14 cellular contexts compared by ENCODE assay signal in the genomic region with DNA sequence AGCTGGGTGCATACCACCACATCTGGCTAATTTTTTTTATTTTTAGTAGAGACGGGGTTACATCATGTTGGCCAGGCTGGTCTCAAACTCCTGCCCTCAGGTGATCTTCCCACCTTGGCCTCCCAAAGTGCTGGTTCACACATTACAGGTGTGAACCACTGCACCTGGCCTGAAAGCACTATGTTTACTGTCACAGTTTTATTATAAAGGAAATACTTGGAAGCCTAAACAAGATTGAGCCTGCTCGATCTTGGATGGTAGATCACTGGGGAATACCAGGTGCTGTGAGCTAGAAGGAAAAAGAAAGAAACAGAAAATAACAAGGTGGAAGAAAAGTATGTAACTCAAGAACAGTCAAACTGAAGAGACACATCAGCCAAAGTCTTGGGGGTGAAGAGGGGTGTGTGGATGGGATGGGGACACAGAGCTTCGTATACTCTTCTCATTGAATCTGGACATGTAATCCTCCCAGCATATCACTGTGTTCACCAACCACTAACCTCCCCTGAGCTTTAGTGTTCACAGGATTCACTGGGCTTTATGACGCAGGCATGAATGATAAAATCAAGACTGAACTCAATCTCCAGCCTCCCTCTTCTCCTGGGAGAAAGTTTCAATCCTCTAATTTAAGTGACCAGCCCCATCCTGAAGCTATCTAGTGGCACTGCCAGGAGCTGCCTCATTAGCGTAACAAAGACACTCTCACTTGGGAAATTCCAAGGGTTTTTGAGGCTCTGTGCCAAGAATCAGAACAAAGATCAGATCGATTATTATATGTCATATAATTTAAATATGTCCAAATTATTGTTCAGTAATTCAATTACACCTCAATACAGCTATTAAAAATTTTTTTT. TPM values are rescaled to one million over a fixed set of nuclear protein-coding genes. Genes with fewer than 3 reads are reported as not detected.
A peak's percentile ranks its signal among the peaks of the same experiment; 100 is the strongest.
DNase-seq lines count a peak whose midpoint lies in the region; ATAC-seq and TF ChIP-seq lines count a peak whose summit lies in the region.
"Had no signal": no experiment of that assay in that cellular context is flagged by ENCODE, and none has a peak within 500 bp of the region (broad histone marks: within the 10 kb centered on the region; RNA-seq: fewer than 3 reads in every experiment).

No MANE protein-coding gene starts in this region.

- POLR2A ChIA-PET in activated B cell treated with CpG ODN at 0.5 μM for 24 hours (lab: Charles Lee): interaction anchor here (0.5 kb wide), 1 partner anchor 1094 kb away, joined by 3 read pairs; no protein-coding TSS in a partner anchor

- no peak overlapping the region for H3K27ac ChIP-seq in caudate nucleus (ENCODE audit: low read depth, low read length)
- H3K27ac ChIP-seq: gastroesophageal sphincter had no signal

- no peak overlapping the region for H3K4me3 Mint-ChIP-seq in activated T-cell treated with anti-CD3 and anti-CD28 coated beads, Interleukin-2, amount 50 U/mL, for 72 hours
- H3K4me3 Mint-ChIP-seq in activated B cell treated with CpG ODN at 0.5 μM for 24 hours: no peak overlapping the region
- H3K4me3 Mint-ChIP-seq in stimulated activated effector memory CD8-positive, alpha-beta T cell treated with anti-CD3 and anti-CD28 coated beads, Interleukin-12 subunit alpha, Interleukin-12 subunit beta, amount 100 ng/mL, for 72 hours: no peak overlapping the region

- DNase-seq in activated T-cell treated with anti-CD3 and anti-CD28 coated beads, Interleukin-2, amount 50 U/mL, for 72 hours: no peak
- DNase-seq in activated T-cell treated with anti-CD3 and anti-CD28 coated beads, Interleukin-2, amount 50 U/mL, for 1 hour: no peak
- DNase-seq in activated B cell treated with CpG ODN at 0.5 μM for 24 hours (no peak), iPS DF 19.7 (ENCODE audit: low read depth, low spot score) (peak; percentile 30), NCI-H1092 treated with DMSO at 0.1 percent for 48 hours (lab: John Stamatoyannopoulos, UW) (no peak), caudate nucleus (lab: John Stamatoyannopoulos, UW) (no peak)
- peak in 1 of 2 donors; percentile 36 for DNase-seq in stimulated activated effector memory CD8-positive, alpha-beta T cell treated with anti-CD3 and anti-CD28 coated beads, Interleukin-12 subunit alpha, Interleukin-12 subunit beta, amount 100 ng/mL, for 72 hours (ENCODE audit: low spot score in 2 of 2)
- DNase-seq: activated CD4-positive, alpha-beta T cell treated with anti-CD3 and anti-CD28 coated beads, Interleukin-2, amount 50 U/mL, for 48 hours; amygdala; DMS53; left ventricle myocardium superior; T-helper 2 cell had no signal

- CTCF ChIA-PET in activated B cell treated with CpG ODN at 0.5 μM for 24 hours (lab: Charles Lee): no interaction called here

- H3K36me3 Mint-ChIP-seq in activated T-cell treated with anti-CD3 and anti-CD28 coated beads, Interleukin-2, amount 50 U/mL, for 72 hours (ENCODE audit: insufficient read depth in 2 of 2): peaks cover 0 to 8% of the 10 kb centered on the region in 2 donors
- peaks cover 13% of the 10 kb centered on the region for H3K36me3 Mint-ChIP-seq in activated B cell treated with CpG ODN at 0.5 μM for 24 hours (ENCODE audit: low read depth)
- H3K36me3 Mint-ChIP-seq in stimulated activated effector memory CD8-positive, alpha-beta T cell treated with anti-CD3 and anti-CD28 coated beads, Interleukin-12 subunit alpha, Interleukin-12 subunit beta, amount 100 ng/mL, for 72 hours: peaks cover 22% of the 10 kb centered on the region

- H3K27ac Mint-ChIP-seq in activated T-cell treated with anti-CD3 and anti-CD28 coated beads, Interleukin-2, amount 50 U/mL, for 72 hours: peak overlapping the region; percentile 64
- peak overlapping the region; percentile 16 for H3K27ac Mint-ChIP-seq in activated B cell treated with CpG ODN at 0.5 μM for 24 hours
- peak overlapping the region; percentile 77 for H3K27ac Mint-ChIP-seq in stimulated activated effector memory CD8-positive, alpha-beta T cell treated with anti-CD3 and anti-CD28 coated beads, Interleukin-12 subunit alpha, Interleukin-12 subunit beta, amount 100 ng/mL, for 72 hours

- intact Hi-C loops in activated B cell treated with CpG ODN at 0.5 μM for 24 hours (cut with micrococcal nuclease): no loop called here

- ATAC-seq in activated T-cell treated with anti-CD3 and anti-CD28 coated beads, Interleukin-2, amount 50 U/mL, for 72 hours (replicated peaks in 1 of 2): no peak
- ATAC-seq in activated B cell treated with CpG ODN at 0.5 μM for 24 hours (ENCODE audit: low read depth) (no peak), GM21576 (IDR thresholded peaks at IDR 0.05; ENCODE audit: unreplicated experiment) (no peak)
- no peak for ATAC-seq in stimulated activated effector memory CD8-positive, alpha-beta T cell treated with anti-CD3 and anti-CD28 coated beads, Interleukin-12 subunit alpha, Interleukin-12 subunit beta, amount 100 ng/mL, for 72 hours
- ATAC-seq: gastroesophageal sphincter, left ventricle myocardium superior had no signal

- H3K9me3 Mint-ChIP-seq in activated T-cell treated with anti-CD3 and anti-CD28 coated beads, Interleukin-2, amount 50 U/mL, for 72 hours: no peaks in the 10 kb centered on the region
- H3K9me3 Mint-ChIP-seq in activated B cell treated with CpG ODN at 0.5 μM for 24 hours: no peaks in the 10 kb centered on the region
- H3K9me3 Mint-ChIP-seq in stimulated activated effector memory CD8-positive, alpha-beta T cell treated with anti-CD3 and anti-CD28 coated beads, Interleukin-12 subunit alpha, Interleukin-12 subunit beta, amount 100 ng/mL, for 72 hours: no peaks in the 10 kb centered on the region

- H3K27me3 Mint-ChIP-seq in activated T-cell treated with anti-CD3 and anti-CD28 coated beads, Interleukin-2, amount 50 U/mL, for 72 hours (ENCODE audit: low read depth): no peaks in the 10 kb centered on the region
- no peaks in the 10 kb centered on the region for H3K27me3 Mint-ChIP-seq in activated B cell treated with CpG ODN at 0.5 μM for 24 hours

- H3K4me1 Mint-ChIP-seq in activated T-cell treated with anti-CD3 and anti-CD28 coated beads, Interleukin-2, amount 50 U/mL, for 72 hours (ENCODE audit: low read depth): peaks cover 72% of the 10 kb centered on the region
- H3K4me1 Mint-ChIP-seq in activated B cell treated with CpG ODN at 0.5 μM for 24 hours: peaks cover 62% of the 10 kb centered on the region
- H3K4me1 Mint-ChIP-seq in stimulated activated effector memory CD8-positive, alpha-beta T cell treated with anti-CD3 and anti-CD28 coated beads, Interleukin-12 subunit alpha, Interleukin-12 subunit beta, amount 100 ng/mL, for 72 hours: peaks cover 67% of the 10 kb centered on the region

- no peak for TF ChIP-seq CTCF in activated B cell treated with CpG ODN at 0.5 μM for 24 hours (IDR thresholded peaks at IDR 0.05)

RNA-seq across cellular contexts. Expression of a gene that starts 40.9 kb away (rescaled TPM):
- total RNA-seq in activated T-cell treated with anti-CD3 and anti-CD28 coated beads, Interleukin-2, amount 50 U/mL, for 72 hours: 100 to 1,000 TPM; 111 to 128 TPM
- 91.9 and 103 TPM in 2 replicates for total RNA-seq in activated B cell treated with CpG ODN at 0.5 μM for 24 hours

Comparison
In these comparisons a context has a peak if more than half of its experiments do, and no peak if none do; other contexts are left out.
1. H3K27ac Mint-ChIP-seq: peak in every context shown above with its lines; median percentile 77 in stimulated activated effector memory CD8-positive, alpha-beta T cell treated with anti-CD3 and anti-CD28 coated beads, Interleukin-12 subunit alpha, Interleukin-12 subunit beta, amount 100 ng/mL, for 72 hours; 64 in activated T-cell treated with anti-CD3 and anti-CD28 coated beads, Interleukin-2, amount 50 U/mL, for 72 hours; 16 in activated B cell treated with CpG ODN at 0.5 μM for 24 hours.